Comparison of ENCODE assay signal across 19 cellular contexts in the genomic region with DNA sequence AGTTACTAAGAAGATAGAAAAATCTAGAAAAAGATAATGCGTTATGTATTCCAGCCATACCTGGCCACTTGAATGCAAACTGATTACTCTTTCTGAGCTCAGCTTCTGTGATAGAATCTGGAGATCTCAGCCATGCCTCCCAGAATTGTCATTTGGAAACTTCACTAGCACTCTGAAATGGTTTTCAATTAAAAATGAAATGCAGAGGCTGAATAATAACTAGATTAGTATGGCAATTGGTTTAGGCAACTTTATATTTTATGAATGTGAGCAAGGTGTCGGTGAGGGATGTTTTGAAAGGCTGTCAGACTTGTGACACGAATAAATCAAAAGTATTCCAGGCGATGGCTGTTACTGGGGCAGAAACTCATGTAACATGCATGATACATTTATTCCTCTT.
A peak's percentile ranks its signal among the peaks of the same experiment; 100 is the strongest.
DNase-seq lines count a peak whose midpoint lies in the region; ATAC-seq lines count a peak whose summit lies in the region.
"Had no signal": no experiment of that assay in that cellular context is flagged by ENCODE, and none has a peak within 500 bp of the region (broad histone marks: within the 10 kb centered on the region; RNA-seq: fewer than 3 reads in every experiment).

No MANE protein-coding gene starts in this region.

- H3K9me3 Mint-ChIP-seq in activated CD4-positive, alpha-beta T cell treated with anti-CD3 and anti-CD28 coated beads, Interleukin-2, amount 10 ng/mL, durations not matched to agents 24 days and 14 days = peaks cover 5% of the 10 kb centered on the region
- H3K9me3 Mint-ChIP-seq in CD8-positive, alpha-beta memory T cell = peaks cover 0 to 9% (median 2%) of the 10 kb centered on the region in 5 donors
- H3K9me3 Mint-ChIP-seq in activated CD4-positive, alpha-beta memory T cell treated with anti-CD3 and anti-CD28 coated beads for 36 hours = peaks cover 5% of the 10 kb centered on the region
- peaks cover 0 to 4% (median 0%) of the 10 kb centered on the region in 6 donors for H3K9me3 Mint-ChIP-seq in immature natural killer cell

- H3K27me3 Mint-ChIP-seq in activated CD4-positive, alpha-beta T cell treated with anti-CD3 and anti-CD28 coated beads, Interleukin-2, amount 10 ng/mL, durations not matched to agents 24 days and 14 days = no peaks in the 10 kb centered on the region
- no peaks in the 10 kb centered on the region for H3K27me3 Mint-ChIP-seq in CD8-positive, alpha-beta memory T cell
- H3K27me3 Mint-ChIP-seq in activated CD4-positive, alpha-beta memory T cell treated with anti-CD3 and anti-CD28 coated beads for 36 hours = no peaks in the 10 kb centered on the region
- peaks cover 2 to 16% (median 8%) of the 10 kb centered on the region in 3 donors for H3K27me3 Mint-ChIP-seq in immature natural killer cell (ENCODE audit: low read depth in 3 of 3)

- H3K9me3 ChIP-seq in CD8-positive, alpha-beta memory T cell (ENCODE audit: low read length) = no peaks in the 10 kb centered on the region
- H3K9me3 ChIP-seq: body of pancreas, SJSA1 had no signal

- peaks cover 24% of the 10 kb centered on the region for H3K4me1 Mint-ChIP-seq in activated CD4-positive, alpha-beta T cell treated with anti-CD3 and anti-CD28 coated beads, Interleukin-2, amount 10 ng/mL, durations not matched to agents 24 days and 14 days
- peaks cover 23 to 50% (median 38%) of the 10 kb centered on the region in 3 donors for H3K4me1 Mint-ChIP-seq in CD8-positive, alpha-beta memory T cell
- H3K4me1 Mint-ChIP-seq in activated CD4-positive, alpha-beta memory T cell treated with anti-CD3 and anti-CD28 coated beads for 36 hours (ENCODE audit: low read depth) = peaks cover 40% of the 10 kb centered on the region
- peaks cover 36 to 40% of the 10 kb centered on the region in 2 donors for H3K4me1 Mint-ChIP-seq in immature natural killer cell

- CTCF ChIA-PET in CD8-positive, alpha-beta memory T cell (lab: Charles Lee) = interaction anchor here (1.3 to 1.7 kb wide), 3 partner anchors 10 to 262 kb away, joined by 3 to 4 read pairs (median 3); no protein-coding TSS in a partner anchor
- CTCF ChIA-PET in activated CD4-positive, alpha-beta memory T cell treated with anti-CD3 and anti-CD28 coated beads for 36 hours (lab: Charles Lee) = interaction anchor here (1.0 to 2.3 kb wide), 4 partner anchors 10 to 214 kb away, joined by 3 to 8 read pairs (median 4); no protein-coding TSS in a partner anchor

- H3K4me3 ChIP-seq in CD8-positive, alpha-beta memory T cell (ENCODE audit: low read length) = no peak overlapping the region
- H3K4me3 ChIP-seq: body of pancreas, coronary artery, hepatocyte, SJSA1 had no signal

- intact Hi-C loops in activated CD4-positive, alpha-beta T cell treated with anti-CD3 and anti-CD28 coated beads, Interleukin-2, amount 10 ng/mL, durations not matched to agents 24 days and 14 days (cut with micrococcal nuclease) = loop anchor here (5.0 kb wide), 1 partner anchor 39 kb away; no protein-coding TSS in a partner anchor
- intact Hi-C loops in activated CD4-positive, alpha-beta memory T cell treated with anti-CD3 and anti-CD28 coated beads for 36 hours (cut with micrococcal nuclease) = loop anchor here (1.0 to 5.0 kb wide), 6 partner anchors 18 to 344 kb away; no protein-coding TSS in a partner anchor

- no peak overlapping the region for H3K27ac ChIP-seq in CD8-positive, alpha-beta memory T cell (ENCODE audit: low read depth, low read length)
- H3K27ac ChIP-seq: body of pancreas, coronary artery, hepatocyte, KMS-11, SJSA1 had no signal

- DNase-seq in activated CD4-positive, alpha-beta T cell treated with anti-CD3 and anti-CD28 coated beads, Interleukin-2, amount 10 ng/mL, durations not matched to agents 24 days and 14 days = no peak
- no peak for DNase-seq in activated CD4-positive, alpha-beta T cell treated with anti-CD3 and anti-CD28 coated beads for 48 hours
- no peak for DNase-seq in CD8-positive, alpha-beta memory T cell
- DNase-seq in activated CD4-positive, alpha-beta memory T cell treated with anti-CD3 and anti-CD28 coated beads for 36 hours = no peak
- DNase-seq in immature natural killer cell = no peak
- no peak for DNase-seq in middle frontal gyrus (ENCODE audit: extremely low spot score, low spot score)
- DNase-seq: activated effector memory CD4-positive, alpha-beta T cell treated with anti-CD3 and anti-CD28 coated beads, Interleukin-2, amount 50 U/mL, for 16 hours; body of pancreas; DMS53; naive B cell; NCI-H1105 treated with DMSO at 0.1 percent for 48 hours; NCI-H748 treated with DMSO at 0.1 percent for 48 hours; posterior cingulate gyrus had no signal

- peak overlapping the region; percentile 31 for H3K27ac Mint-ChIP-seq in activated CD4-positive, alpha-beta T cell treated with anti-CD3 and anti-CD28 coated beads, Interleukin-2, amount 10 ng/mL, durations not matched to agents 24 days and 14 days
- peak overlapping the region; percentile 24 to 96 (median 90) for H3K27ac Mint-ChIP-seq in CD8-positive, alpha-beta memory T cell
- H3K27ac Mint-ChIP-seq in activated CD4-positive, alpha-beta memory T cell treated with anti-CD3 and anti-CD28 coated beads for 36 hours = peak overlapping the region; percentile 69
- peak overlapping the region; percentile 76 to 95 (median 88) for H3K27ac Mint-ChIP-seq in immature natural killer cell

- POLR2A ChIA-PET in CD8-positive, alpha-beta memory T cell (lab: Charles Lee) = no interaction called here
- POLR2A ChIA-PET in activated CD4-positive, alpha-beta memory T cell treated with anti-CD3 and anti-CD28 coated beads for 36 hours (lab: Charles Lee) = interaction anchor here (0.6 to 1.9 kb wide), 3 partner anchors 12 to 149 kb away, joined by 3 to 5 read pairs (median 4); no protein-coding TSS in a partner anchor

- ATAC-seq in GM21526 (IDR thresholded peaks at IDR 0.05; ENCODE audit: low FRiP score, unreplicated experiment) (no peak), HG02623 (IDR thresholded peaks at IDR 0.05; ENCODE audit: unreplicated experiment) (no peak)
- ATAC-seq: body of pancreas had no signal

- H3K4me3 Mint-ChIP-seq in activated CD4-positive, alpha-beta T cell treated with anti-CD3 and anti-CD28 coated beads, Interleukin-2, amount 10 ng/mL, durations not matched to agents 24 days and 14 days = no peak overlapping the region
- H3K4me3 Mint-ChIP-seq in CD8-positive, alpha-beta memory T cell = peak overlapping the region in 1 of 7 donors; percentile 50
- peak overlapping the region; percentile 5 for H3K4me3 Mint-ChIP-seq in activated CD4-positive, alpha-beta memory T cell treated with anti-CD3 and anti-CD28 coated beads for 36 hours
- no peak overlapping the region for H3K4me3 Mint-ChIP-seq in immature natural killer cell

- H3K36me3 ChIP-seq in CD8-positive, alpha-beta memory T cell (ENCODE audit: insufficient read depth, low read length) = peaks cover 50% of the 10 kb centered on the region
- H3K36me3 ChIP-seq: SJSA1 had no signal

- peaks cover 73% of the 10 kb centered on the region for H3K36me3 Mint-ChIP-seq in activated CD4-positive, alpha-beta T cell treated with anti-CD3 and anti-CD28 coated beads, Interleukin-2, amount 10 ng/mL, durations not matched to agents 24 days and 14 days (ENCODE audit: low read depth)
- peaks cover 32 to 95% (median 37%) of the 10 kb centered on the region in 3 donors for H3K36me3 Mint-ChIP-seq in CD8-positive, alpha-beta memory T cell
- peaks cover 52% of the 10 kb centered on the region for H3K36me3 Mint-ChIP-seq in activated CD4-positive, alpha-beta memory T cell treated with anti-CD3 and anti-CD28 coated beads for 36 hours
- H3K36me3 Mint-ChIP-seq in immature natural killer cell = peaks cover 34 to 68% (median 50%) of the 10 kb centered on the region in 3 donors

- peaks cover 18% of the 10 kb centered on the region for H3K4me1 ChIP-seq in CD8-positive, alpha-beta memory T cell (ENCODE audit: insufficient read depth, low read length)
- H3K4me1 ChIP-seq: body of pancreas, SJSA1 had no signal

- H3K27me3 ChIP-seq in CD8-positive, alpha-beta memory T cell (ENCODE audit: insufficient read depth, low read length, poor library complexity, severe bottlenecking) = no peaks in the 10 kb centered on the region
- H3K27me3 ChIP-seq: body of pancreas, hepatocyte, SJSA1 had no signal

Comparison
In these comparisons a context has a peak if more than half of its experiments do, and no peak if none do; other contexts are left out.
1. H3K27ac Mint-ChIP-seq: peak in every context shown above with its lines; median percentile 90 in CD8-positive, alpha-beta memory T cell; 88 in immature natural killer cell; 69 in activated CD4-positive, alpha-beta memory T cell treated with anti-CD3 and anti-CD28 coated beads for 36 hours; 31 in activated CD4-positive, alpha-beta T cell treated with anti-CD3 and anti-CD28 coated beads, Interleukin-2, amount 10 ng/mL, durations not matched to agents 24 days and 14 days.